2 cellular contexts compared by ENCODE assay signal in the genomic region with DNA sequence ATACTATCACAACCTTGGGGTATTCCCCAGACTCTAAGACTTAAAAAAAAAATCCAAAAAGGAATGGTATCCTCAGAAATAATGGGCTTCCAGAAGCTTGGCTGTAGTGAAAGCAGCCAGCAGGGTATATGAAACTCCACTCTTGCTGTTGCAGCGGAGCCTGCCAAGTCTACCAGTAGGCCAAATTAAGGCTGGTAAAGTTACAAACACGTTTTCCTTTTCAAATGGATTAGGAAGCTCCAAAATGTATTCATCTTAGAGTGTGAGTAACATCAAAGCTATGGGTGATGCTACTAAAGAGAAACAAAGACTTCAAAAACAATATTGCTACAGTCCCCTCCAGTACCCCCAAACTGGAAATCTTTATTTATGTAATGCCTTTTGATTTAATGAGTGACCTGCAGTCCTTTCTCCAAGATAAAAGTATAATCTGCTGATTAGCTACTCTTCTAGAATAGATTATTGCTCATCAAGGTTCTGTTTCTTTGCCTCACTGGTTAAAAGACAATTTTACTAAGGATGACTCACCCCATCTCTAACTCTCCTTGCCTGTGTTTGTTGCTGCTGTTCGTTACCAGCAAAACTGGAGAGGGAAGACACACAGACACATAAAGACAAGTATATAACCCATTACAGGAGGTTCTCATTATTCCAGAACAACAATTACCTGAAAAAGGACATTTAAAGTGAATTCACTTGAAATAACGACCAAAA.
TF ChIP-seq lines count a peak whose summit lies in the region.

No MANE protein-coding gene starts in this region.

TF ChIP-seq in HEK293, 187 proteins besides CTCF, POLR2A, EP300 and RAD21 (continued from another document):
- TF ChIP-seq ZNF473 (tag by site-specific recombination; IDR thresholded peaks at IDR 0.05) (no peak), ZNF555 (tag by site-specific recombination; conservative IDR thresholded peaks at IDR 0.05) (no peak), GFI1B (tag by site-specific recombination; IDR thresholded peaks at IDR 0.05) (no peak), KLF9 (tag by site-specific recombination; IDR thresholded peaks at IDR 0.05; ENCODE audit: low read depth) (no peak), ZNF366 (tag by site-specific recombination; conservative IDR thresholded peaks at IDR 0.05) (0 out of 2 replicates have a peak, but pooled peaks have one; percentile 26), PRDM1 (tag by site-specific recombination; IDR thresholded peaks at IDR 0.05) (peak; percentile 73), SCRT2 (tag by site-specific recombination; IDR thresholded peaks at IDR 0.05) (no peak), ZNF837 (tag by site-specific recombination; IDR thresholded peaks at IDR 0.05) (no peak), IKZF3 (tag by site-specific recombination; IDR thresholded peaks at IDR 0.05) (no peak), ZXDB (tag by site-specific recombination; IDR thresholded peaks at IDR 0.05) (0 out of 2 replicates have a peak, but pooled peaks have one; percentile 23), ZNF600 (tag by site-specific recombination; IDR thresholded peaks at IDR 0.05) (peak; percentile 40; the same call in 1 of the 2 replicates)
- TF ChIP-seq, protein P1, sequence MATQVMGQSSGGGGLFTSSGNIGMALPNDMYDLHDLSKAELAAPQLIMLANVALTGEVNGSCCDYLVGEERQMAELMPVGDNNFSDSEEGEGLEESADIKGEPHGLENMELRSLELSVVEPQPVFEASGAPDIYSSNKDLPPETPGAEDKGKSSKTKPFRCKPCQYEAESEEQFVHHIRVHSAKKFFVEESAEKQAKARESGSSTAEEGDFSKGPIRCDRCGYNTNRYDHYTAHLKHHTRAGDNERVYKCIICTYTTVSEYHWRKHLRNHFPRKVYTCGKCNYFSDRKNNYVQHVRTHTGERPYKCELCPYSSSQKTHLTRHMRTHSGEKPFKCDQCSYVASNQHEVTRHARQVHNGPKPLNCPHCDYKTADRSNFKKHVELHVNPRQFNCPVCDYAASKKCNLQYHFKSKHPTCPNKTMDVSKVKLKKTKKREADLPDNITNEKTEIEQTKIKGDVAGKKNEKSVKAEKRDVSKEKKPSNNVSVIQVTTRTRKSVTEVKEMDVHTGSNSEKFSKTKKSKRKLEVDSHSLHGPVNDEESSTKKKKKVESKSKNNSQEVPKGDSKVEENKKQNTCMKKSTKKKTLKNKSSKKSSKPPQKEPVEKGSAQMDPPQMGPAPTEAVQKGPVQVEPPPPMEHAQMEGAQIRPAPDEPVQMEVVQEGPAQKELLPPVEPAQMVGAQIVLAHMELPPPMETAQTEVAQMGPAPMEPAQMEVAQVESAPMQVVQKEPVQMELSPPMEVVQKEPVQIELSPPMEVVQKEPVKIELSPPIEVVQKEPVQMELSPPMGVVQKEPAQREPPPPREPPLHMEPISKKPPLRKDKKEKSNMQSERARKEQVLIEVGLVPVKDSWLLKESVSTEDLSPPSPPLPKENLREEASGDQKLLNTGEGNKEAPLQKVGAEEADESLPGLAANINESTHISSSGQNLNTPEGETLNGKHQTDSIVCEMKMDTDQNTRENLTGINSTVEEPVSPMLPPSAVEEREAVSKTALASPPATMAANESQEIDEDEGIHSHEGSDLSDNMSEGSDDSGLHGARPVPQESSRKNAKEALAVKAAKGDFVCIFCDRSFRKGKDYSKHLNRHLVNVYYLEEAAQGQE (tag by site-specific recombination; IDR thresholded peaks at IDR 0.05): no peak
- TF ChIP-seq, protein P2, sequence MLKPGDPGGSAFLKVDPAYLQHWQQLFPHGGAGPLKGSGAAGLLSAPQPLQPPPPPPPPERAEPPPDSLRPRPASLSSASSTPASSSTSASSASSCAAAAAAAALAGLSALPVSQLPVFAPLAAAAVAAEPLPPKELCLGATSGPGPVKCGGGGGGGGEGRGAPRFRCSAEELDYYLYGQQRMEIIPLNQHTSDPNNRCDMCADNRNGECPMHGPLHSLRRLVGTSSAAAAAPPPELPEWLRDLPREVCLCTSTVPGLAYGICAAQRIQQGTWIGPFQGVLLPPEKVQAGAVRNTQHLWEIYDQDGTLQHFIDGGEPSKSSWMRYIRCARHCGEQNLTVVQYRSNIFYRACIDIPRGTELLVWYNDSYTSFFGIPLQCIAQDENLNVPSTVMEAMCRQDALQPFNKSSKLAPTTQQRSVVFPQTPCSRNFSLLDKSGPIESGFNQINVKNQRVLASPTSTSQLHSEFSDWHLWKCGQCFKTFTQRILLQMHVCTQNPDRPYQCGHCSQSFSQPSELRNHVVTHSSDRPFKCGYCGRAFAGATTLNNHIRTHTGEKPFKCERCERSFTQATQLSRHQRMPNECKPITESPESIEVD (tag by site-specific recombination; IDR thresholded peaks at IDR 0.05): peak; percentile 73
TF ChIP-seq in HEK293: peak in this region for 5.

TF ChIP-seq in WTC11, 78 proteins besides CTCF, POLR2A, EP300 and RAD21 (continued from another document):
- TF ChIP-seq, protein P3, sequence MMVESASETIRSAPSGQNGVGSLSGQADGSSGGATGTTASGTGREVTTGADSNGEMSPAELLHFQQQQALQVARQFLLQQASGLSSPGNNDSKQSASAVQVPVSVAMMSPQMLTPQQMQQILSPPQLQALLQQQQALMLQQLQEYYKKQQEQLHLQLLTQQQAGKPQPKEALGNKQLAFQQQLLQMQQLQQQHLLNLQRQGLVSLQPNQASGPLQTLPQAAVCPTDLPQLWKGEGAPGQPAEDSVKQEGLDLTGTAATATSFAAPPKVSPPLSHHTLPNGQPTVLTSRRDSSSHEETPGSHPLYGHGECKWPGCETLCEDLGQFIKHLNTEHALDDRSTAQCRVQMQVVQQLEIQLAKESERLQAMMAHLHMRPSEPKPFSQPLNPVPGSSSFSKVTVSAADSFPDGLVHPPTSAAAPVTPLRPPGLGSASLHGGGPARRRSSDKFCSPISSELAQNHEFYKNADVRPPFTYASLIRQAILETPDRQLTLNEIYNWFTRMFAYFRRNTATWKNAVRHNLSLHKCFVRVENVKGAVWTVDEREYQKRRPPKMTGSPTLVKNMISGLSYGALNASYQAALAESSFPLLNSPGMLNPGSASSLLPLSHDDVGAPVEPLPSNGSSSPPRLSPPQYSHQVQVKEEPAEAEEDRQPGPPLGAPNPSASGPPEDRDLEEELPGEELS (CRISPR knock-in tag; IDR thresholded peaks at IDR 0.05): no peak
- TF ChIP-seq FOXJ3 (CRISPR knock-in tag; IDR thresholded peaks at IDR 0.05; ENCODE audit: borderline replicate concordance): no peak
- no peak for TF ChIP-seq USF2 (CRISPR knock-in tag; IDR thresholded peaks at IDR 0.05)
- TF ChIP-seq, protein P4, sequence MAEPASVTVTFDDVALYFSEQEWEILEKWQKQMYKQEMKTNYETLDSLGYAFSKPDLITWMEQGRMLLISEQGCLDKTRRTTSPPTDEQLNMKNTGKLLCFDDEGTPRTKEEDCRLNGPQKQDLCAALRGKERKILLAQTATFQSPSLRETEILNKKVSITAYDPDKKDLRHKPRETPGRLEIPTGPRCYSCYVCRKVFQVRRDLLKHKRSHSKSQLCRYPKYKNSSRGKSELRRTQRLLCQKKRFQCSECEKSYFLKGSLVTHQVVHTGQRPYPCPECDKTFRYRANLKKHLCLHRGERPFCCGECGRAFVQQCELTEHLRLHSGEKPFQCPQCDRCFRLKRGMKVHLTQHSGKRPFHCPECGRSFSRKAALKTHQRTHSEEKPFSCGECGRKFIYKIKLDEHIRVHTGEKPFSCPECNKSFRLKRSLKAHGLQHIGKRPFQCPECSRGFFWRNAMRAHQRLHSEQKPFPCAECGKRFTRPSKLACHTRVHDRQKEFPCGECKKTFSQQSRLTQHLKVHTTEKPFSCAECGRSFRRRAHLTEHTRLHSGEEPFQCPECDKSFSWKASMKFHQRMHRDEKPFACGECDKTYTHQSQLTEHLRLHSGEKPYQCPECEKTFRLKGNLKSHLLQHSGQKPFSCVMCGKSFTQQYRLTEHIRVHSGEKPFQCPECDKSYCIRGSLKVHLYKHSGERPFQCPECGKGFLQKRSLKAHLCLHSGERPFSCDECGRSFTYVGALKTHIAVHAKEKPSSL (CRISPR knock-in tag; conservative IDR thresholded peaks at IDR 0.05): no peak
- no peak for TF ChIP-seq ZNF317 (CRISPR knock-in tag; IDR thresholded peaks at IDR 0.05; ENCODE audit: borderline replicate concordance, low read depth)
